10 cellular contexts compared by ENCODE assay signal in the genomic region with DNA sequence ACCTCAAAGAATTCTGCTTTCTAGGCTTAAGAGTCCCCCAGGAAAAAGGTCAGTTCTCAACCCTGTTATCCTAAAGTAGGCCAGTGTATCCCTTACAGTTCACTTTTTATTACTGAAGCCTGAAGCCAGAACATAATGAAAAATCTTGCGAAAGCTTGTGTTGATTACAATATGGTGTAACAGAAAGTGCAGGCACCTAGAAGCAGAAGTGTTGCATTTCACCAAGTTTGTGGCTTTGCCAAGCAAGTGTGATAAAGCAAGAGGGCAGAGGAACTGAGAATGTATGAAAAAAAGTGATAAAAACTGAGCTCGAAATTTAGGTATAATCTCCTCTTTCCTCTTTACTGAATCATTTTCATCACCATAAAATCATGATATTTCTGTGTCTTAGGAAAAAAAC. TPM values are rescaled to one million over a fixed set of nuclear protein-coding genes. Genes with fewer than 3 reads are reported as not detected.
DNase-seq lines count a peak whose midpoint lies in the region; ATAC-seq, FAIRE-seq and TF ChIP-seq lines count a peak whose summit lies in the region.
"Had no signal": no experiment of that assay in that cellular context is flagged by ENCODE, and none has a peak within 500 bp of the region (broad histone marks: within the 10 kb centered on the region; RNA-seq: fewer than 3 reads in every experiment).

No MANE protein-coding gene starts in this region.

- H3K36me3 ChIP-seq in Karpas-422 (ENCODE audit: insufficient read depth, low read length) = no peaks in the 10 kb centered on the region

- FAIRE-seq in GM12892 (lab: Jason Lieb, UNC) = peak; percentile 33

- intact Hi-C loops in right cardiac atrium (cut with DNase I) = no loop called here

- 30% methylated on average over 2 of the region's 2 CpGs for WGBS in right cardiac atrium

- H3K9me2 ChIP-seq in Karpas-422 (replicated peaks; ENCODE audit: insufficient read depth, low read length) = no peaks in the 10 kb centered on the region

- TF ChIP-seq POLR2A in GM12892 (IDR thresholded peaks at IDR 0.05; ENCODE audit: low read depth, low read length) = no peak

- peaks cover 12% of the 10 kb centered on the region for H3K4me1 ChIP-seq in Karpas-422 (ENCODE audit: low read length)
- H3K4me1 ChIP-seq in right cardiac atrium (ENCODE audit: control insufficient read depth, insufficient read depth, low read length) = no peaks in the 10 kb centered on the region

- H3K9ac ChIP-seq in Karpas-422 (ENCODE audit: low read length) = no peak overlapping the region

- DNase-seq in GM12892 (ENCODE audit: insufficient read length) (no peak), Karpas-422 (peak; percentile 50), right cardiac atrium (no peak), ureter (ENCODE audit: low spot score) (no peak), NCI-H82 treated with DMSO at 0.1 percent for 48 hours (lab: John Stamatoyannopoulos, UW; ENCODE audit: unreplicated experiment) (no peak), RKO (ENCODE audit: low spot score) (no peak), LoVo (ENCODE audit: low spot score) (no peak)
- DNase-seq: activated CD4-positive, alpha-beta memory T cell treated with anti-CD3 and anti-CD28 coated beads, Interleukin-2, amount 10 ng/mL, durations not matched to agents 7 days and 5 days; occipital lobe had no signal

- no peak overlapping the region for H3K27ac ChIP-seq in Karpas-422 (ENCODE audit: low read length)
- H3K27ac ChIP-seq in right cardiac atrium (ENCODE audit: low read length) = no peak overlapping the region

- no peaks in the 10 kb centered on the region for H4K20me1 ChIP-seq in Karpas-422 (ENCODE audit: insufficient read depth, low read depth, low read length)

- peak; percentile 75 for ATAC-seq in GM21576 (IDR thresholded peaks at IDR 0.05; ENCODE audit: unreplicated experiment)
- peak; percentile 14 to 36 for ATAC-seq in right cardiac atrium

- no peak overlapping the region for H2AFZ ChIP-seq in Karpas-422 (ENCODE audit: low read length)

- no peaks in the 10 kb centered on the region for H3K27me3 ChIP-seq in Karpas-422 (ENCODE audit: low read length)
- H3K27me3 ChIP-seq in right cardiac atrium (ENCODE audit: control insufficient read depth, insufficient read depth) = no peaks in the 10 kb centered on the region

- H3K4me3 ChIP-seq in Karpas-422 (ENCODE audit: low read length) (no peak overlapping the region), right cardiac atrium (ENCODE audit: low read length) (no peak overlapping the region)

- peaks cover 30% of the 10 kb centered on the region for H3K79me2 ChIP-seq in Karpas-422 (ENCODE audit: low read length)

- H3K4me2 ChIP-seq in Karpas-422 (ENCODE audit: low read depth, low read length, poor library complexity, severe bottlenecking) = no peak overlapping the region

- H3K9me3 ChIP-seq in Karpas-422 (ENCODE audit: low read length) (no peaks in the 10 kb centered on the region), right cardiac atrium (ENCODE audit: control insufficient read depth, low read length) (no peaks in the 10 kb centered on the region)

RNA-seq across cellular contexts. Expression of gene AGTPBP1, which starts 26.2 kb away (rescaled TPM):
- polyA plus RNA-seq in GM12892 (2012; ENCODE audit: missing spikeins) = 18.6 TPM
- 25.7 and 42.9 TPM in 2 replicates for total RNA-seq in Karpas-422 (2014; rRNA removed; shearing (Covaris generic); ENCODE audit: low replicate concordance)
- total RNA-seq in right cardiac atrium (10 to 100 TPM; 42.5 to 54.8 (median 48.8) TPM), ureter (18.1 TPM)
- 11.0 TPM for polyA plus RNA-seq in right cardiac atrium
